In genomic region chr2:128307595-128307994, GRCh38 we compare ENCODE assay signal across 1 cellular context.
TF ChIP-seq lines count a peak whose summit lies in the region.

No MANE protein-coding gene starts in this region.

TF ChIP-seq in IMR-90, 13 proteins besides CTCF, POLR2A, EP300 and RAD21 (continued from another document):
- TF ChIP-seq RFX5 (IDR thresholded peaks at IDR 0.05; ENCODE audit: low read depth, low read length) (no peak), ELK1 (IDR thresholded peaks at IDR 0.05; ENCODE audit: borderline replicate concordance, low read depth, low read length) (no peak), USF2 (IDR thresholded peaks at IDR 0.05; ENCODE audit: low read depth, low read length) (no peak)
